18 cellular contexts compared by ENCODE assay signal in the genomic region with DNA sequence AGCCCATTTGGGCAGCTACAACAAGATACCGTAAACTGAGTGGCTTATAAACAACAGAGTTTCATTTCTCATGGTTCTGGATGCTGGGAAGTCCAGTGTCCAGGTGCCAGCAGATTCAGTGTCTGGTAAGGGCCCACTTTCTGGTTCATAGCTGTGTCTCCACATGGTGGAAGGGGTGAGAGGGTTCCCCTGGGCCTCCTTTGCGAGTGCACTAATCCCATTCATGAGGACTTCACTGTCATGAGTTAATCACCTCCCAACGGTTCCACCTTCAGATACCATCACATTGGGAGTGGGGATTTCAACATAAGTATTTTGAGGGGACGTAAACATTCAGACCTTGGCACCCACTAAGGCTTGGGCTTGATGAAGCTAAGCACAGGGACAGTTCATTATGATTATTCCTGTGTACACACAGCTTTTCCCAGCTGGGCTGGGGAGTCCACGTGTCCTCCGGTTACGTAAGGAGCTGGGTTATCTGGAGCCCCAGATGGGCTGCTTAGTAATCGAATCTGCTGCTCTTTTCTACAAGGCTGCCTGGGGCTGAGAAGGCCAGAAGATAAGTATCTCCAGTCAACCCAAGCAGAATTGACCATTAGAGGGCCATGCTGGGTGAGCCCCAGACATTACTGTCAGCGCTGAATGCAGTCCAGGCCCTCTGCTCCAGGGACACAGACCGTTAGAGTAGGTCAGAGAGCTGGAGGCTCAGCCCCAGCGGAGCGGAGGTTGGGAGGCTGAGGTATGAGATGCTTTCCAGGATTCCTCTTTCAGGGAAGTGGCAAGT. TPM values are rescaled to one million over a fixed set of nuclear protein-coding genes. Genes with fewer than 3 reads are reported as not detected.
A peak's percentile ranks its signal among the peaks of the same experiment; 100 is the strongest.
DNase-seq lines count a peak whose midpoint lies in the region; ATAC-seq, FAIRE-seq and TF ChIP-seq lines count a peak whose summit lies in the region.
"Had no signal": no experiment of that assay in that cellular context is flagged by ENCODE, and none has a peak within 500 bp of the region (broad histone marks: within the 10 kb centered on the region; RNA-seq: fewer than 3 reads in every experiment).

No MANE protein-coding gene starts in this region.

- peak; percentile 62 for DNase-seq in AG08395 (ENCODE audit: low spot score)
- DNase-seq in Right ventricle myocardium superior: peak; percentile 67
- peak in 1 of 6 donors; percentile 63 for DNase-seq in pancreas
- no peak for DNase-seq in DMS53 treated with DMSO at 0.1 percent for 48 hours (lab: John Stamatoyannopoulos, UW; ENCODE audit: unreplicated experiment)
- no peak for DNase-seq in NK-92 treated with Interleukin-12 subunit alpha and Interleukin-12 subunit beta, amount 100 ng/mL, for 24 hours (lab: John Stamatoyannopoulos, UW)
- no peak for DNase-seq in omental fat pad (ENCODE audit: low spot score)
- DNase-seq: activated CD4-positive, alpha-beta T cell treated with anti-CD3 and anti-CD28 coated beads, Interleukin-2, amount 50 U/mL, for 48 hours; activated effector memory CD4-positive, alpha-beta T cell treated with Interleukin-2 at 50 U/mL for 16 hours; DMS79 treated with DMSO at 0.1 percent for 48 hours; KBM-7; naive thymus-derived CD4-positive, alpha-beta T cell; NCI-H1694 treated with DMSO at 0.1 percent for 48 hours; small intestine; T-cell had no signal

- WGBS in pancreas, 2 donors: 58 to 59% methylated on average over 12 of the region's 12 CpGs

- H3K36me3 ChIP-seq in pancreas: no peaks in the 10 kb centered on the region
- H3K36me3 ChIP-seq: breast epithelium had no signal

- TF ChIP-seq CTCF in pancreas (IDR thresholded peaks at IDR 0.05) (no peak), omental fat pad (IDR thresholded peaks at IDR 0.05) (no peak)

- ATAC-seq in SK-N-SH treated with all-trans-retinoic acid at 6 μM for 48 hours (peak; percentile 69), Right ventricle myocardium superior (ENCODE audit: poor library complexity) (peak; percentile 60), pancreas (peak; percentile 9 to 69 (median 40)), omental fat pad (ENCODE audit: low FRiP score) (no peak), HG03571 (IDR thresholded peaks at IDR 0.05; ENCODE audit: unreplicated experiment) (no peak)
- ATAC-seq: naive thymus-derived CD4-positive, alpha-beta T cell; T-cell had no signal

- intact Hi-C loops in Right ventricle myocardium superior (cut with DNase I): no loop called here
- intact Hi-C loops in pancreas (cut with DNase I): no loop called here

- H3K27ac ChIP-seq in pancreas: peak overlapping the region in 3 of 4 donors; percentile 34 to 53 (median 41)

- peaks cover 50 to 57% (median 54%) of the 10 kb centered on the region in 3 donors for H3K4me1 ChIP-seq in pancreas

- no peaks in the 10 kb centered on the region for H3K27me3 ChIP-seq in pancreas
- H3K27me3 ChIP-seq: breast epithelium had no signal

- FAIRE-seq in pancreas (lab: Jason Lieb, UNC): no peak
- FAIRE-seq: small intestine, urothelium cell line had no signal

- H3K9me3 ChIP-seq in pancreas: no peaks in the 10 kb centered on the region
- H3K9me3 ChIP-seq: breast epithelium had no signal

- no peak overlapping the region for H3K4me3 ChIP-seq in pancreas
- H3K4me3 ChIP-seq: breast epithelium had no signal

TF ChIP-seq in SK-N-SH treated with all-trans-retinoic acid at 6 μM for 48 hours, 23 proteins besides CTCF, POLR2A, EP300 and RAD21 (continues in another document):
- 0 out of 2 replicates have a peak, but pooled peaks have one; percentile 64 for TF ChIP-seq PATZ1 (CRISPR knock-in tag; IDR thresholded peaks at IDR 0.05; ENCODE audit: borderline replicate concordance)
- no peak for TF ChIP-seq OSR1 (CRISPR knock-in tag; IDR thresholded peaks at IDR 0.05)
- TF ChIP-seq ZNF565 (CRISPR knock-in tag; conservative IDR thresholded peaks at IDR 0.05; ENCODE audit: low read depth): peak; percentile 76; the same call in 1 of the 2 replicates
- TF ChIP-seq ARNTL (CRISPR knock-in tag; IDR thresholded peaks at IDR 0.05; ENCODE audit: borderline replicate concordance, low read depth): peak; percentile 95
- peak; percentile 92 for TF ChIP-seq ESRRG (CRISPR knock-in tag; IDR thresholded peaks at IDR 0.05)
- peak; percentile 94 for TF ChIP-seq PPARA (CRISPR knock-in tag; IDR thresholded peaks at IDR 0.05; ENCODE audit: borderline replicate concordance)
- TF ChIP-seq RARB (CRISPR knock-in tag; IDR thresholded peaks at IDR 0.05): peak; percentile 31; the same call in 1 of the 2 replicates
- peak; percentile 89 for TF ChIP-seq CREB5 (CRISPR knock-in tag; IDR thresholded peaks at IDR 0.05; ENCODE audit: low read depth)
- TF ChIP-seq ISL1 (CRISPR knock-in tag; IDR thresholded peaks at IDR 0.05): peak; percentile 91
- TF ChIP-seq CSDC2 (CRISPR knock-in tag; IDR thresholded peaks at IDR 0.05): peak; percentile 97
- TF ChIP-seq, protein P1, sequence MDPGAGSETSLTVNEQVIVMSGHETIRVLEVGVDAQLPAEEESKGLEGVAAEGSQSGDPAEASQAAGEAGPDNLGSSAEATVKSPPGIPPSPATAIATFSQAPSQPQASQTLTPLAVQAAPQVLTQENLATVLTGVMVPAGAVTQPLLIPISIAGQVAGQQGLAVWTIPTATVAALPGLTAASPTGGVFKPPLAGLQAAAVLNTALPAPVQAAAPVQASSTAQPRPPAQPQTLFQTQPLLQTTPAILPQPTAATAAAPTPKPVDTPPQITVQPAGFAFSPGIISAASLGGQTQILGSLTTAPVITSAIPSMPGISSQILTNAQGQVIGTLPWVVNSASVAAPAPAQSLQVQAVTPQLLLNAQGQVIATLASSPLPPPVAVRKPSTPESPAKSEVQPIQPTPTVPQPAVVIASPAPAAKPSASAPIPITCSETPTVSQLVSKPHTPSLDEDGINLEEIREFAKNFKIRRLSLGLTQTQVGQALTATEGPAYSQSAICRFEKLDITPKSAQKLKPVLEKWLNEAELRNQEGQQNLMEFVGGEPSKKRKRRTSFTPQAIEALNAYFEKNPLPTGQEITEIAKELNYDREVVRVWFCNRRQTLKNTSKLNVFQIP (CRISPR knock-in tag; IDR thresholded peaks at IDR 0.05; ENCODE audit: borderline replicate concordance, low read depth): no peak
- TF ChIP-seq TCF4 (CRISPR knock-in tag; IDR thresholded peaks at IDR 0.05; ENCODE audit: borderline replicate concordance): peak; percentile 100
- peak; percentile 98 for TF ChIP-seq SNAI2 (CRISPR knock-in tag; IDR thresholded peaks at IDR 0.05)
- TF ChIP-seq TSHZ2 (CRISPR knock-in tag; IDR thresholded peaks at IDR 0.05): peak; percentile 100
- no peak for TF ChIP-seq ZC3H10 (CRISPR knock-in tag; IDR thresholded peaks at IDR 0.05)
- TF ChIP-seq BACH2 (CRISPR knock-in tag; IDR thresholded peaks at IDR 0.05; ENCODE audit: borderline replicate concordance): 0 out of 2 replicates have a peak, but pooled peaks have one; percentile 39
- TF ChIP-seq ZFP30 (CRISPR knock-in tag; IDR thresholded peaks at IDR 0.05): peak; percentile 65; the same call in 1 of the 2 replicates

RNA-seq across cellular contexts. Expression of gene EPAS1, which starts 42.7 kb away (rescaled TPM):
- 200 TPM for total RNA-seq in Right ventricle myocardium superior
- total RNA-seq in pancreas: 100 to 1,000 TPM in 2 of 6 donors, 10 to 100 TPM in 4; 61.8 to 165 (median 85.8) TPM
- polyA plus RNA-seq in pancreas: 10 to 100 TPM; 35.6 to 69.1 TPM
- 100 to 1,000 TPM; 292 to 980 (median 435) TPM for total RNA-seq in omental fat pad

Comparison
In these comparisons a context has a peak if more than half of its experiments do, and no peak if none do; other contexts are left out.
1. DNase-seq: peak in AG08395 (single experiment) and Right ventricle myocardium superior (single experiment); none in DMS53 treated with DMSO at 0.1 percent for 48 hours (single experiment), NK-92 treated with Interleukin-12 subunit alpha and Interleukin-12 subunit beta, amount 100 ng/mL, for 24 hours (single experiment) and omental fat pad (single experiment).
2. ATAC-seq: peak in SK-N-SH treated with all-trans-retinoic acid at 6 μM for 48 hours (single experiment), Right ventricle myocardium superior (single experiment) and pancreas (4 of 4); none in omental fat pad (single experiment) and HG03571 (single experiment).